Comparison of ENCODE assay signal across 11 cellular contexts in genomic region chr1:226691257-226691656, GRCh38. TPM values are rescaled to one million over a fixed set of nuclear protein-coding genes. Genes with fewer than 3 reads are reported as not detected.
A peak's percentile ranks its signal among the peaks of the same experiment; 100 is the strongest.
DNase-seq lines count a peak whose midpoint lies in the region; ATAC-seq and TF ChIP-seq lines count a peak whose summit lies in the region.
"Had no signal": no experiment of that assay in that cellular context is flagged by ENCODE, and none has a peak within 500 bp of the region (broad histone marks: within the 10 kb centered on the region; RNA-seq: fewer than 3 reads in every experiment).

No MANE protein-coding gene starts in this region.

- TF ChIP-seq CTCF in psoas muscle (IDR thresholded peaks at IDR 0.05), result no peak
- TF ChIP-seq CTCF in SK-N-SH (IDR thresholded peaks at IDR 0.05), result no peak

- no peak for TF ChIP-seq EP300 in SK-N-SH (IDR thresholded peaks at IDR 0.05; ENCODE audit: borderline replicate concordance in 1 of 2, low read depth in 1 of 2, low read length in 1 of 2)

- H3K9me3 Mint-ChIP-seq in activated naive CD4-positive, alpha-beta T cell treated with anti-CD3 and anti-CD28 coated beads, Interleukin-2, amount 50 U/mL, for 72 hours, result no peaks in the 10 kb centered on the region

- 38 to 56% (median 51%) methylated on average over 4 of the region's 4 CpGs for WGBS in psoas muscle, 3 donors
- 72% methylated on average over 4 of the region's 4 CpGs for WGBS in SK-N-SH (ENCODE audit: low lambda C conversion rate)

- no peak overlapping the region for H3K4me3 ChIP-seq in psoas muscle
- no peak overlapping the region for H3K4me3 ChIP-seq in H7 (ENCODE audit: insufficient read depth, low read depth, low read length)
- H3K4me3 ChIP-seq in SK-N-SH (ENCODE audit: low read depth in 2 of 2, low read length in 1 of 2), result no peak overlapping the region

- H3K36me3 ChIP-seq in psoas muscle (ENCODE audit: insufficient read depth in 1 of 2, low read depth in 1 of 2) (no peaks in the 10 kb centered on the region), H7 (replicated peaks; ENCODE audit: control insufficient read depth, insufficient read depth, low read length) (no peaks in the 10 kb centered on the region), SK-N-SH (replicated peaks in 1 of 2; ENCODE audit: control insufficient read depth in 1 of 2, insufficient read depth in 2 of 2, low read length in 1 of 2) (no peaks in the 10 kb centered on the region)
- H3K36me3 ChIP-seq: brain microvascular endothelial cell had no signal

- intact Hi-C loops in psoas muscle (cut with DNase I), result no loop called here

- no peak overlapping the region for H3K9ac ChIP-seq in SK-N-SH
- H3K9ac ChIP-seq: KMS-11 had no signal

- H3K4me2 ChIP-seq in SK-N-SH, result no peak overlapping the region
- H3K4me2 ChIP-seq: KMS-11 had no signal

- H3K9me2 ChIP-seq in SK-N-SH, result no peaks in the 10 kb centered on the region

- no peaks in the 10 kb centered on the region for H4K20me1 ChIP-seq in SK-N-SH (ENCODE audit: insufficient read depth)

- CTCF ChIA-PET in SK-N-SH (lab: Yijun Ruan, JAX), result interaction anchor here (3.0 kb wide), 1 partner anchor 21 kb away, joined by 7 read pairs; no protein-coding TSS in a partner anchor

- H2AFZ ChIP-seq in SK-N-SH (ENCODE audit: low read depth), result no peak overlapping the region

- H3K27me3 ChIP-seq in psoas muscle (ENCODE audit: insufficient read depth in 3 of 3, low read length in 2 of 3), result no peaks in the 10 kb centered on the region
- no peaks in the 10 kb centered on the region for H3K27me3 ChIP-seq in H7 (ENCODE audit: control insufficient read depth, insufficient read depth, low read length)
- no peaks in the 10 kb centered on the region for H3K27me3 ChIP-seq in SK-N-SH (ENCODE audit: insufficient read depth)
- H3K27me3 ChIP-seq: brain microvascular endothelial cell, neutrophil had no signal

- H3K27ac ChIP-seq in psoas muscle (peak overlapping the region; percentile 46), SK-N-SH (ENCODE audit: low read depth in 2 of 2, low read length in 1 of 2) (no peak overlapping the region)
- H3K27ac ChIP-seq: brain microvascular endothelial cell, KMS-11, neutrophil had no signal

- H3K9me3 ChIP-seq in psoas muscle (no peaks in the 10 kb centered on the region), SK-N-SH (no peaks in the 10 kb centered on the region)
- H3K9me3 ChIP-seq: neutrophil had no signal

- TF ChIP-seq RAD21 in SK-N-SH (IDR thresholded peaks at IDR 0.05; ENCODE audit: low read length), result no peak

- H3K79me2 ChIP-seq in SK-N-SH (ENCODE audit: insufficient read depth), result no peaks in the 10 kb centered on the region

- H3F3A ChIP-seq in SK-N-SH (replicated peaks; ENCODE audit: insufficient read depth), result no peaks in the 10 kb centered on the region

- ATAC-seq in GM18502 (IDR thresholded peaks at IDR 0.05; ENCODE audit: poor library complexity, unreplicated experiment) (peak; percentile 63), HG03520 (IDR thresholded peaks at IDR 0.05; ENCODE audit: unreplicated experiment) (peak; percentile 69), psoas muscle (no peak), GM21390 (IDR thresholded peaks at IDR 0.05; ENCODE audit: unreplicated experiment) (no peak)
- peak; percentile 53 to 55 for ATAC-seq in activated naive CD4-positive, alpha-beta T cell treated with anti-CD3 and anti-CD28 coated beads, Interleukin-2, amount 50 U/mL, for 72 hours

- peak overlapping the region; percentile 93 to 95 for H3K27ac Mint-ChIP-seq in activated naive CD4-positive, alpha-beta T cell treated with anti-CD3 and anti-CD28 coated beads, Interleukin-2, amount 50 U/mL, for 72 hours

- DNase-seq in activated naive CD4-positive, alpha-beta T cell treated with anti-CD3 and anti-CD28 coated beads, Interleukin-2, amount 50 U/mL, for 72 hours (ENCODE audit: low spot score in 2 of 2), result peak in 1 of 2 donors; percentile 59
- DNase-seq in psoas muscle, result no peak
- DNase-seq in nucleus accumbens (lab: John Stamatoyannopoulos, UW), result no peak
- DNase-seq in H7, result no peak
- DNase-seq in SK-N-SH, result no peak
- DNase-seq: brain microvascular endothelial cell had no signal

- POLR2A ChIA-PET in SK-N-SH (lab: Yijun Ruan, JAX), result no interaction called here

- H3K36me3 Mint-ChIP-seq in activated naive CD4-positive, alpha-beta T cell treated with anti-CD3 and anti-CD28 coated beads, Interleukin-2, amount 50 U/mL, for 72 hours, result peaks cover 0 to 26% of the 10 kb centered on the region in 2 donors

- H3K4me1 ChIP-seq in psoas muscle (peaks cover 64% of the 10 kb centered on the region), SK-N-SH (ENCODE audit: control insufficient read depth in 1 of 2, insufficient read depth in 2 of 2, low read depth in 1 of 2, low read length in 1 of 2) (peaks cover 0 to 18% of the 10 kb centered on the region in 2 experiments; a peak in 2 of 4 replicates)

TF ChIP-seq in SK-N-SH, 30 proteins besides CTCF, POLR2A, EP300 and RAD21:
- no peak for TF ChIP-seq RCOR1 (IDR thresholded peaks at IDR 0.05; ENCODE audit: low read length)
- no peak for TF ChIP-seq EZH2phosphoT487 (IDR thresholded peaks at IDR 0.05; ENCODE audit: borderline replicate concordance, low read depth)
- no peak for TF ChIP-seq ELF1 (IDR thresholded peaks at IDR 0.05)
- no peak for TF ChIP-seq SMC3 (IDR thresholded peaks at IDR 0.05; ENCODE audit: low read depth, low read length)
- no peak for TF ChIP-seq FOXJ3 (CRISPR knock-in tag; IDR thresholded peaks at IDR 0.05)
- TF ChIP-seq MEF2A (IDR thresholded peaks at IDR 0.05; ENCODE audit: borderline replicate concordance, low read depth), result no peak
- no peak for TF ChIP-seq CHD2 (IDR thresholded peaks at IDR 0.05; ENCODE audit: low read length, partially characterized antibody)
- TF ChIP-seq NRF1 (IDR thresholded peaks at IDR 0.05; ENCODE audit: low read depth, low read length), result no peak
- TF ChIP-seq USF2 (IDR thresholded peaks at IDR 0.05; ENCODE audit: borderline replicate concordance, low read depth, low read length), result no peak
- no peak for TF ChIP-seq ZBTB33 (IDR thresholded peaks at IDR 0.05; ENCODE audit: borderline replicate concordance, low read depth)
- TF ChIP-seq MXI1 (IDR thresholded peaks at IDR 0.05; ENCODE audit: low read depth, low read length), result no peak
- no peak for TF ChIP-seq POLR2AphosphoS5 (IDR thresholded peaks at IDR 0.05; ENCODE audit: low read depth, low read length)
- TF ChIP-seq FOSL2 (IDR thresholded peaks at IDR 0.05; ENCODE audit: borderline replicate concordance, low read depth), result no peak
TF ChIP-seq in SK-N-SH: peak in this region for 0.

RNA-seq across cellular contexts. Expression of gene ITPKB, which starts 47.8 kb away (rescaled TPM):
- total RNA-seq in activated naive CD4-positive, alpha-beta T cell treated with anti-CD3 and anti-CD28 coated beads, Interleukin-2, amount 50 U/mL, for 72 hours, result 10 to 100 TPM; 37.5 to 51.3 TPM
- total RNA-seq in psoas muscle, result 10 to 100 TPM in 3 of 4 donors, 1 to 10 TPM in 1; 7.7 to 14.1 (median 12.3) TPM
- 1 to 10 TPM; 3.9 to 8.9 (median 8.4) TPM for polyA plus RNA-seq in psoas muscle
- total RNA-seq in H7 (2014; rRNA removed; shearing (Covaris generic)), result 15.3 and 20.8 TPM in 2 replicates
- 1.8 and 2.4 TPM in 2 replicates for polyA plus RNA-seq in SK-N-SH (2012; rRNA removed)
- polyA plus RNA-seq in SK-N-SH (2012; cell fraction: cytosol; rRNA removed), result 1.0 and 1.7 TPM in 2 replicates
- 3.5 and 3.6 TPM in 2 replicates for polyA plus RNA-seq in SK-N-SH (2012; cell fraction: nucleus; rRNA removed)

Comparison
In these comparisons a context has a peak if more than half of its experiments do, and no peak if none do; other contexts are left out.
1. ATAC-seq: peak in GM18502 (single experiment), HG03520 (single experiment) and activated naive CD4-positive, alpha-beta T cell treated with anti-CD3 and anti-CD28 coated beads, Interleukin-2, amount 50 U/mL, for 72 hours (2 of 2); none in psoas muscle (0 of 4) and GM21390 (single experiment).